ENCODE assay signal across 8 cellular contexts in the genomic region with DNA sequence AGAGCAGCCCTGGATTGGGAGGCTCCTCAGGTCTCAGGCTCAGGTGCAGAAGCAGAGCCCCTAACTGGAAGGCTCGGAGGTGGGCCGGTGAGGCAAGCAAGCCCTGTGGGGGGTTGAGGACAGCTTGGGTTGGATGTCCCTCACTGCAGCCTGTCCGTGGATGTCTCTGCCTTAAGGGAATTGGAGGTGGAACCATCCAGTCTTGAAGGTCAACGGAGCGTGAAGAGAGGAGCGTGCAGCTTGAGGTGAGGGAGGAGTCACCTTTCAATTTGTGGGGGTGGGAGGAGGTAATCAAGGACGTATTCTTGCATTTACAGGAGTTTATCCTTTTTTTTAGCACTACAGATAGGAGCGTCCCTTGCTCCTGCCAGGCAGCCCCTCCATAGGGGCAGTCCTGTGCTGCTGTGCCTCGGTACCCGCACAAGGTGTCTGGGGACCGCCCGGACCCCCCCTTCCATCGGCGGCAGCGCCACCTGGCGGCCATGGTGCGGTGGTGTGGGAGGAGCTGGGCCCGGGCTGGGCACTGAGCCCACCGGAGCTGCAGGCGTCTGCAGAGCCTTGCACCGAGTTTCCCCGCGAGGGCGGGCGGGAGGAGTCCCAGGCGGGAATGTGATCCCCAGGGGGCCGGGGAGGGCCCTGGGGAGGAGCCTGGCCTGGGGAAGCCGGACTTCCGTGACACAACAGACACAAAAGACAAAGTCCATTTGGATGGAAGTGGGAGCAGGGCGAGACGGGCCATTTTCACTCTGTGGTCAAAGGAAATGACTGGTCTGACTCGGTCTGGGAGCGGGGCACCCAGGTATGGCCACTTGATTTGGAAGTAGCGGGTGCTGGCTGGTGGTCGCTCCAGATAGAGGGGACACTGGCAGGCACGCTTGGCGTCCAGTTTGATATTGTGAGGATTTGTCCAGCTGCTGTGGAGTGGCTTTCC. TPM values are rescaled to one million over a fixed set of nuclear protein-coding genes. Genes with fewer than 3 reads are reported as not detected.
DNase-seq lines count a peak whose midpoint lies in the region; ATAC-seq and TF ChIP-seq lines count a peak whose summit lies in the region.

No MANE protein-coding gene starts in this region.

- H3K4me3 ChIP-seq in BJ (ENCODE audit: low read depth, low read length) (peak overlapping the region; percentile 31), cardiac fibroblast (replicated peaks in 1 of 2; ENCODE audit: low read depth in 2 of 2, low read length in 2 of 2) (peak overlapping the region; percentile 28 to 38)

- CTCF ChIA-PET in BJ (lab: Yijun Ruan, JAX), result interaction anchor here (0.6 to 4.7 kb wide), 44 partner anchors 10 to 482 kb away, joined by 3 to 78 read pairs (median 4); a partner anchor contains a TSS

- peaks cover 35% of the 10 kb centered on the region for H3K27me3 ChIP-seq in BJ (ENCODE audit: control insufficient read depth, insufficient read depth, low read length)

- no peaks in the 10 kb centered on the region for H3K36me3 ChIP-seq in BJ (ENCODE audit: control insufficient read depth, insufficient read depth, low read length)

- POLR2A ChIA-PET in BJ (lab: Charles Lee), result no interaction called here

- TF ChIP-seq CTCF in BJ (IDR thresholded peaks at IDR 0.05; ENCODE audit: insufficient read depth, low read depth, low read length) (peak; percentile 95), cardiac fibroblast (IDR thresholded peaks at IDR 0.05; ENCODE audit: low read depth, low read length) (peak; percentile 84)

- ATAC-seq in GM21360 (IDR thresholded peaks at IDR 0.05; ENCODE audit: unreplicated experiment) (peak; percentile 50), HG02884 (IDR thresholded peaks at IDR 0.05; ENCODE audit: unreplicated experiment) (no peak)

- DNase-seq in BJ (ENCODE audit: low read depth) (no peak), NCI-H1694 treated with DMSO at 0.1 percent for 48 hours (lab: John Stamatoyannopoulos, UW) (peak; percentile 31), cardiac fibroblast (ENCODE audit: low read depth in 2 of 2) (peak; percentile 83 to 92), islet precursor cell (peak; percentile 93)
- peak; percentile 63 to 74 (median 68) for DNase-seq in activated CD4-positive, CD25-positive, alpha-beta regulatory T cell (lab: John Stamatoyannopoulos, UW)
- DNase-seq in stimulated activated CD4-positive, alpha-beta T cell treated with anti-CD3 and anti-CD28 coated beads, Interleukin-12 subunit alpha, Interleukin-12 subunit beta, amount 100 ng/mL, for 4 hours, result peak; percentile 74

RNA-seq across cellular contexts. Expression of a gene that starts 0.9 kb away (rescaled TPM):
- polyA plus RNA-seq in BJ (2011; rRNA removed), result 2.3 and 4.3 TPM in 2 replicates
- polyA minus RNA-seq in BJ (2011; rRNA and poly(A)+ RNA removed), result 1.3 and 1.4 TPM in 2 replicates

RNA-seq across cellular contexts. Expression of a gene that starts 10.6 kb away (rescaled TPM):
- polyA plus RNA-seq in BJ (2011; rRNA removed), result not detected in 2 replicates
- not detected in 2 replicates for polyA minus RNA-seq in BJ (2011; rRNA and poly(A)+ RNA removed)

RNA-seq across cellular contexts. Expression of a gene that starts 19.7 kb away (rescaled TPM):
- polyA plus RNA-seq in BJ (2011; rRNA removed), result 23.1 and 29.8 TPM in 2 replicates
- polyA minus RNA-seq in BJ (2011; rRNA and poly(A)+ RNA removed), result 19.0 and 20.7 TPM in 2 replicates

RNA-seq across cellular contexts. Expression of a gene that starts 24.5 kb away (rescaled TPM):
- polyA plus RNA-seq in BJ (2011; rRNA removed), result 11.8 and 24.8 TPM in 2 replicates
- 17.5 and 23.2 TPM in 2 replicates for polyA minus RNA-seq in BJ (2011; rRNA and poly(A)+ RNA removed)

RNA-seq across cellular contexts. Expression of a gene that starts 52.6 kb away (rescaled TPM):
- polyA plus RNA-seq in BJ (2011; rRNA removed), result not detected in 2 replicates
- polyA minus RNA-seq in BJ (2011; rRNA and poly(A)+ RNA removed), result not detected in 2 replicates
